In genomic region chr1:74771913-74772515, GRCh38 we compare ENCODE assay signal across 8 cellular contexts. TPM values are rescaled to one million over a fixed set of nuclear protein-coding genes. Genes with fewer than 3 reads are reported as not detected.
DNase-seq lines count a peak whose midpoint lies in the region; ATAC-seq and TF ChIP-seq lines count a peak whose summit lies in the region.

No MANE protein-coding gene starts in this region.

- H3K27ac ChIP-seq in HL-60 (replicated peaks) (no peak overlapping the region), mesenchymal stem cell (ENCODE audit: low read length, poor library complexity, severe bottlenecking) (no peak overlapping the region)

- H2BK12ac ChIP-seq in mesenchymal stem cell (ENCODE audit: low read length in 2 of 2), result no peak overlapping the region

- H2BK5ac ChIP-seq in mesenchymal stem cell (ENCODE audit: low read depth, low read length, poor library complexity, severe bottlenecking), result no peak overlapping the region

- H3K4me1 Mint-ChIP-seq in activated CD4-positive, alpha-beta memory T cell treated with anti-CD3 and anti-CD28 coated beads, Interleukin-2, amount 10 ng/mL, durations not matched to agents 7 days and 5 days, result no peaks in the 10 kb centered on the region

- no peak overlapping the region for H4K8ac ChIP-seq in mesenchymal stem cell (ENCODE audit: low read length)

- H3K9me3 ChIP-seq in mesenchymal stem cell (ENCODE audit: control insufficient read depth, low read length), result no peaks in the 10 kb centered on the region

- H3K14ac ChIP-seq in mesenchymal stem cell (ENCODE audit: low read length in 2 of 2), result no peak overlapping the region

- H3K4me2 ChIP-seq in mesenchymal stem cell (ENCODE audit: low read length, poor library complexity, severe bottlenecking), result no peak overlapping the region

- H2BK120ac ChIP-seq in mesenchymal stem cell (ENCODE audit: low read depth, low read length), result no peak overlapping the region

- H3K23ac ChIP-seq in mesenchymal stem cell (ENCODE audit: low read length in 2 of 2), result no peak overlapping the region

- H3K36me3 ChIP-seq in mesenchymal stem cell (ENCODE audit: control insufficient read depth in 1 of 2, insufficient read depth in 2 of 2, low read depth in 1 of 2, low read length in 2 of 2), result no peaks in the 10 kb centered on the region

- POLR2A ChIA-PET in activated CD4-positive, alpha-beta memory T cell treated with anti-CD3 and anti-CD28 coated beads, Interleukin-2, amount 10 ng/mL, durations not matched to agents 7 days and 5 days (lab: Charles Lee), result interaction anchor here (0.6 kb wide), 1 partner anchor 38 kb away, joined by 3 read pairs; the partner anchor contains the start of gene TYW3

- no CpG with 5 or more reads among the region's 7 CpGs for WGBS in mesenchymal stem cell

- TF ChIP-seq CTCF in HL-60 (IDR thresholded peaks at IDR 0.05; ENCODE audit: insufficient read depth, low read length) (peak; percentile 53), cardiac fibroblast (IDR thresholded peaks at IDR 0.05; ENCODE audit: low read depth, low read length) (peak; percentile 70)

- no peaks in the 10 kb centered on the region for H3K79me1 ChIP-seq in mesenchymal stem cell (replicated peaks; ENCODE audit: low read length, poor library complexity, severe bottlenecking)

- H3K27ac Mint-ChIP-seq in activated CD4-positive, alpha-beta memory T cell treated with anti-CD3 and anti-CD28 coated beads, Interleukin-2, amount 10 ng/mL, durations not matched to agents 7 days and 5 days, result no peak overlapping the region

- CTCF ChIA-PET in activated CD4-positive, alpha-beta memory T cell treated with anti-CD3 and anti-CD28 coated beads, Interleukin-2, amount 10 ng/mL, durations not matched to agents 7 days and 5 days (lab: Charles Lee), result interaction anchor here (0.6 to 1.4 kb wide), 6 partner anchors 8 to 432 kb away, joined by 3 to 14 read pairs (median 3); no protein-coding TSS in a partner anchor

- no peak overlapping the region for H4K91ac ChIP-seq in mesenchymal stem cell (ENCODE audit: low read length)

- DNase-seq in DMS153 treated with DMSO at 0.1 percent for 48 hours (lab: John Stamatoyannopoulos, UW; ENCODE audit: unreplicated experiment) (peak; percentile 70), HL-60 (ENCODE audit: low read depth in 1 of 2, low spot score in 1 of 2) (peak in 1 of 2 experiments; percentile 11), NCI-H82 (lab: John Stamatoyannopoulos, UW) (peak; percentile 81), cardiac fibroblast (ENCODE audit: low read depth in 2 of 2) (peak; percentile 63 to 70), mesenchymal stem cell (peak; percentile 61)
- DNase-seq in activated CD4-positive, alpha-beta memory T cell treated with anti-CD3 and anti-CD28 coated beads, Interleukin-2, amount 10 ng/mL, durations not matched to agents 7 days and 5 days, result no peak

- H3K4me3 Mint-ChIP-seq in activated CD4-positive, alpha-beta memory T cell treated with anti-CD3 and anti-CD28 coated beads, Interleukin-2, amount 10 ng/mL, durations not matched to agents 7 days and 5 days, result no peak overlapping the region

- H3K27me3 ChIP-seq in HL-60 (ENCODE audit: insufficient read depth, poor library complexity, severe bottlenecking) (no peaks in the 10 kb centered on the region), mesenchymal stem cell (ENCODE audit: control insufficient read depth in 1 of 2, insufficient read depth in 1 of 2, low read length in 2 of 2) (no peaks in the 10 kb centered on the region)

- no peak overlapping the region for H2AK5ac ChIP-seq in mesenchymal stem cell (ENCODE audit: low read length, severe bottlenecking)

- no peak overlapping the region for H2AFZ ChIP-seq in mesenchymal stem cell (ENCODE audit: low read depth, low read length)

- peaks cover 7% of the 10 kb centered on the region for H3K27me3 Mint-ChIP-seq in activated CD4-positive, alpha-beta memory T cell treated with anti-CD3 and anti-CD28 coated beads, Interleukin-2, amount 10 ng/mL, durations not matched to agents 7 days and 5 days

- no peaks in the 10 kb centered on the region for H3K4me1 ChIP-seq in mesenchymal stem cell (ENCODE audit: control insufficient read depth, insufficient read depth, low read depth, low read length)

- no peak overlapping the region for H3K4me3 ChIP-seq in HL-60 (replicated peaks; ENCODE audit: insufficient read depth, low read length)
- no peak overlapping the region for H3K4me3 ChIP-seq in cardiac fibroblast (replicated peaks in 1 of 2; ENCODE audit: low read depth in 2 of 2, low read length in 2 of 2)
- H3K4me3 ChIP-seq in mesenchymal stem cell (ENCODE audit: insufficient read depth in 1 of 2, low read depth in 1 of 2, low read length in 2 of 2), result no peak overlapping the region

- H3K9me3 Mint-ChIP-seq in activated CD4-positive, alpha-beta memory T cell treated with anti-CD3 and anti-CD28 coated beads, Interleukin-2, amount 10 ng/mL, durations not matched to agents 7 days and 5 days, result no peaks in the 10 kb centered on the region

- peak overlapping the region; percentile 4 for H3K9ac ChIP-seq in mesenchymal stem cell (ENCODE audit: low read length)

- H3K36me3 Mint-ChIP-seq in activated CD4-positive, alpha-beta memory T cell treated with anti-CD3 and anti-CD28 coated beads, Interleukin-2, amount 10 ng/mL, durations not matched to agents 7 days and 5 days (ENCODE audit: low read depth), result no peaks in the 10 kb centered on the region

- no peak overlapping the region for H3K18ac ChIP-seq in mesenchymal stem cell (ENCODE audit: low read depth in 1 of 2, low read length in 2 of 2)

- ATAC-seq in GM19372 (IDR thresholded peaks at IDR 0.05; ENCODE audit: low read depth, unreplicated experiment) (peak; percentile 70), HG03045 (IDR thresholded peaks at IDR 0.05; ENCODE audit: unreplicated experiment) (no peak)

- H3K4ac ChIP-seq in mesenchymal stem cell (ENCODE audit: low read depth in 1 of 2, low read length in 2 of 2), result no peak overlapping the region

- no peak overlapping the region for H2BK15ac ChIP-seq in mesenchymal stem cell (ENCODE audit: low read depth, poor library complexity, severe bottlenecking)

RNA-seq across cellular contexts. Expression of gene TYW3, which starts 39.1 kb away (rescaled TPM):
- polyA plus RNA-seq in mesenchymal stem cell (2013, experiment 1 of 2), result 17.4 TPM
- 18.3 TPM for polyA plus RNA-seq in mesenchymal stem cell (2013, experiment 2 of 2)
- total RNA-seq in activated CD4-positive, alpha-beta memory T cell treated with anti-CD3 and anti-CD28 coated beads, Interleukin-2, amount 10 ng/mL, durations not matched to agents 7 days and 5 days, result 10 to 100 TPM; 16.0 to 16.3 TPM

RNA-seq across cellular contexts. Expression of gene CRYZ, which starts 39.2 kb away (rescaled TPM):
- polyA plus RNA-seq in mesenchymal stem cell (2013, experiment 1 of 2), result 21.5 TPM
- polyA plus RNA-seq in mesenchymal stem cell (2013, experiment 2 of 2), result 25.4 TPM
- total RNA-seq in activated CD4-positive, alpha-beta memory T cell treated with anti-CD3 and anti-CD28 coated beads, Interleukin-2, amount 10 ng/mL, durations not matched to agents 7 days and 5 days, result 10 to 100 TPM; 18.1 to 19.1 TPM
